13 cellular contexts compared by ENCODE assay signal in the genomic region with DNA sequence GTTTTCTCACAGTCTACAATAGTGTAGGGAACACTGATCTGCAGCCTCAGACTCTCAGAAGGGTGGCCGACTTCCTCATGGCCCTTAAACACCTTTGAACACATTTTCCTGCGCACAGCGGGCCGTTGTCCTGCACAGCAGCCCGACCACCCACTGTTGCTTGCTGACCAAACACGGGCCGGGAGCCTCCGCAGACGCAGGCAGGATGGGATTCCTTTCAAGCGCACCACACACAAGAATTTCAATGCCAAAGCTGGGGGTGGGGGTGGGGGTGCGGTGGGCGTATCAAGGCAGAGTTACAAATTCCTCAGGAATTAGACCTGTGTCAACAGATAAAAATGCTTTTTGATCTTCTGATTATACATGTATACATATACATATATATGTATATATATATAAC.
DNase-seq lines count a peak whose midpoint lies in the region; TF ChIP-seq lines count a peak whose summit lies in the region.
"Had no signal": no experiment of that assay in that cellular context is flagged by ENCODE, and none has a peak within 500 bp of the region (broad histone marks: within the 10 kb centered on the region; RNA-seq: fewer than 3 reads in every experiment).

No MANE protein-coding gene starts in this region.

- H3K4ac ChIP-seq in trophoblast cell (ENCODE audit: low read depth, low read length), result no peak overlapping the region

- H3K79me1 ChIP-seq in trophoblast cell (ENCODE audit: low read length), result peaks cover 2% of the 10 kb centered on the region

- H2BK12ac ChIP-seq in trophoblast cell (ENCODE audit: low read length), result no peak overlapping the region

- H3K14ac ChIP-seq in trophoblast cell (ENCODE audit: low read length), result no peak overlapping the region

- no peak overlapping the region for H4K91ac ChIP-seq in trophoblast cell (ENCODE audit: low read depth, low read length)

- intact Hi-C loops in colonic mucosa (cut with DNase I), result no loop called here

- no peaks in the 10 kb centered on the region for H3K27me3 ChIP-seq in SJCRH30
- H3K27me3 ChIP-seq in fibroblast of lung (ENCODE audit: control insufficient read depth, insufficient read depth, low read length), result no peaks in the 10 kb centered on the region
- no peaks in the 10 kb centered on the region for H3K27me3 ChIP-seq in trophoblast cell (ENCODE audit: insufficient read depth, low read length)
- no peaks in the 10 kb centered on the region for H3K27me3 ChIP-seq in Karpas-422 (ENCODE audit: low read length)
- H3K27me3 ChIP-seq in colonic mucosa, result no peaks in the 10 kb centered on the region
- H3K27me3 ChIP-seq: testis had no signal

- H2BK120ac ChIP-seq in trophoblast cell (ENCODE audit: insufficient read depth, low read length, poor library complexity), result no peak overlapping the region

- POLR2A ChIA-PET in HEK293 (lab: Yijun Ruan, JAX), result no interaction called here

- H2AK5ac ChIP-seq in trophoblast cell (ENCODE audit: low read length), result no peak overlapping the region

- no peak overlapping the region for H3K23ac ChIP-seq in trophoblast cell (ENCODE audit: low read length)

- H3K4me2 ChIP-seq in fibroblast of lung (ENCODE audit: extremely low read depth, insufficient read depth, low read length) (no peak overlapping the region), trophoblast cell (ENCODE audit: low read length) (peak overlapping the region; percentile 11), Karpas-422 (ENCODE audit: low read depth, low read length, poor library complexity, severe bottlenecking) (no peak overlapping the region)
- H3K4me2 ChIP-seq: PC-9 had no signal

- H2BK5ac ChIP-seq in trophoblast cell (ENCODE audit: low read depth, low read length, poor library complexity), result no peak overlapping the region

- TF ChIP-seq CTCF in HEK293 (tag by site-specific recombination; IDR thresholded peaks at IDR 0.05) (no peak), fibroblast of lung (conservative IDR thresholded peaks at IDR 0.05 in 1 of 2, IDR thresholded peaks at IDR 0.05 in 1 of 2; ENCODE audit: low read depth in 1 of 2, low read length in 2 of 2) (no peak), colonic mucosa (IDR thresholded peaks at IDR 0.05) (no peak)

- H4K12ac ChIP-seq in trophoblast cell (ENCODE audit: low read depth, low read length), result no peak overlapping the region

- H3K4me1 ChIP-seq in HEK293 (ENCODE audit: control insufficient read depth, insufficient read depth, low read length), result peaks cover 10% of the 10 kb centered on the region
- H3K4me1 ChIP-seq in SJCRH30, result peaks cover 9% of the 10 kb centered on the region
- no peaks in the 10 kb centered on the region for H3K4me1 ChIP-seq in fibroblast of lung (ENCODE audit: control insufficient read depth, extremely low read depth, insufficient read depth, low read length)
- peaks cover 0 to 4% of the 10 kb centered on the region in 2 experiments for H3K4me1 ChIP-seq in trophoblast cell (ENCODE audit: control insufficient read depth in 1 of 2, insufficient read depth in 2 of 2, low read length in 2 of 2)
- H3K4me1 ChIP-seq in Karpas-422 (ENCODE audit: low read length), result peaks cover 6% of the 10 kb centered on the region
- no peaks in the 10 kb centered on the region for H3K4me1 ChIP-seq in colonic mucosa
- H3K4me1 ChIP-seq: testis had no signal

- CTCF ChIA-PET in HEK293 (lab: Yijun Ruan, JAX), result interaction anchor here (0.6 to 3.6 kb wide), 3 partner anchors 11 to 215 kb away, joined by 3 to 49 read pairs (median 4); no protein-coding TSS in a partner anchor

- no peaks in the 10 kb centered on the region for H3K9me2 ChIP-seq in Karpas-422 (replicated peaks; ENCODE audit: insufficient read depth, low read length)

- H3K4me3 ChIP-seq in HEK293 (ENCODE audit: low read depth, low read length) (peak overlapping the region; percentile 21), SJCRH30 (no peak overlapping the region), fibroblast of lung (replicated peaks in 1 of 4; ENCODE audit: control extremely low read depth in 1 of 4, insufficient read depth in 1 of 4, low read depth in 3 of 4, low read length in 4 of 4) (no peak overlapping the region), trophoblast cell (ENCODE audit: low read depth, low read length) (no peak overlapping the region), Karpas-422 (ENCODE audit: low read length) (no peak overlapping the region), colonic mucosa (no peak overlapping the region)
- H3K4me3 ChIP-seq: PC-9, testis had no signal

- H3K9ac ChIP-seq in fibroblast of lung (ENCODE audit: insufficient read depth, low read length) (no peak overlapping the region), trophoblast cell (ENCODE audit: low read length) (no peak overlapping the region), Karpas-422 (ENCODE audit: low read length) (no peak overlapping the region), colonic mucosa (ENCODE audit: low read depth in 2 of 2, low read length in 2 of 2) (no peak overlapping the region)

- H4K8ac ChIP-seq in trophoblast cell (ENCODE audit: low read depth, low read length), result no peak overlapping the region

- in situ Hi-C loops in G401 (cut with HindIII; ENCODE audit: low sequenced_read_pairs), result no loop called here

- H4K20me1 ChIP-seq in fibroblast of lung (ENCODE audit: control insufficient read depth, extremely low read depth, insufficient read depth, low read length) (no peaks in the 10 kb centered on the region), Karpas-422 (ENCODE audit: insufficient read depth, low read depth, low read length) (no peaks in the 10 kb centered on the region)

- no peaks in the 10 kb centered on the region for H3K9me3 ChIP-seq in HEK293 (ENCODE audit: control insufficient read depth, insufficient read depth, low read depth, low read length)
- H3K9me3 ChIP-seq in SJCRH30 (replicated peaks), result no peaks in the 10 kb centered on the region
- no peaks in the 10 kb centered on the region for H3K9me3 ChIP-seq in fibroblast of lung (ENCODE audit: control insufficient read depth, insufficient read depth, low read depth, low read length)
- H3K9me3 ChIP-seq in trophoblast cell (ENCODE audit: insufficient read depth, low read depth, low read length), result no peaks in the 10 kb centered on the region
- H3K9me3 ChIP-seq in Karpas-422 (ENCODE audit: low read length), result no peaks in the 10 kb centered on the region
- no peaks in the 10 kb centered on the region for H3K9me3 ChIP-seq in colonic mucosa
- H3K9me3 ChIP-seq: testis had no signal

- H3K27ac ChIP-seq in HEK293 (ENCODE audit: extremely low read depth, low read depth, low read length), result no peak overlapping the region
- H3K27ac ChIP-seq in SJCRH30, result no peak overlapping the region; the same call in 1 of the 2 replicates
- H3K27ac ChIP-seq in fibroblast of lung (ENCODE audit: insufficient read depth, low read length), result no peak overlapping the region
- H3K27ac ChIP-seq in trophoblast cell (ENCODE audit: low read depth, low read length), result peak overlapping the region; percentile 16
- H3K27ac ChIP-seq in Karpas-422 (ENCODE audit: low read length), result no peak overlapping the region
- no peak overlapping the region for H3K27ac ChIP-seq in colonic mucosa
- H3K27ac ChIP-seq: PC-9, testis had no signal

- no CpG with 5 or more reads among the region's 12 CpGs for WGBS in trophoblast cell (ENCODE audit: extremely low coverage, insufficient coverage, insufficient read length)

- no peak overlapping the region for H2AFZ ChIP-seq in fibroblast of lung (ENCODE audit: low read length)
- no peak overlapping the region for H2AFZ ChIP-seq in trophoblast cell (ENCODE audit: insufficient read depth, low read length, poor library complexity)
- H2AFZ ChIP-seq in Karpas-422 (ENCODE audit: low read length), result no peak overlapping the region
- H2AFZ ChIP-seq: PC-9 had no signal

- H3K79me2 ChIP-seq in fibroblast of lung (ENCODE audit: control insufficient read depth, insufficient read depth, low read length) (no peaks in the 10 kb centered on the region), trophoblast cell (ENCODE audit: control insufficient read depth, insufficient read depth, low read length, poor library complexity) (no peaks in the 10 kb centered on the region), Karpas-422 (ENCODE audit: low read length) (0 out of 2 replicates have a peak, but pooled peaks cover 2% of the 10 kb centered on the region)

- H3K18ac ChIP-seq in trophoblast cell (ENCODE audit: low read length), result no peak overlapping the region

- no peaks in the 10 kb centered on the region for H3K36me3 ChIP-seq in HEK293 (ENCODE audit: control insufficient read depth in 2 of 2, insufficient read depth in 1 of 2, low read length in 2 of 2)
- no peaks in the 10 kb centered on the region for H3K36me3 ChIP-seq in SJCRH30
- H3K36me3 ChIP-seq in fibroblast of lung (ENCODE audit: control insufficient read depth, insufficient read depth, low read length), result no peaks in the 10 kb centered on the region
- no peaks in the 10 kb centered on the region for H3K36me3 ChIP-seq in trophoblast cell (ENCODE audit: control insufficient read depth in 1 of 2, insufficient read depth in 2 of 2, low read length in 2 of 2)
- no peaks in the 10 kb centered on the region for H3K36me3 ChIP-seq in Karpas-422 (ENCODE audit: insufficient read depth, low read length)
- H3K36me3 ChIP-seq in colonic mucosa, result no peaks in the 10 kb centered on the region

- DNase-seq in SJCRH30 (peak; percentile 46 to 49), fibroblast of lung (ENCODE audit: low read depth in 2 of 2) (peak; percentile 14 to 73), trophoblast cell (no peak), G401 (ENCODE audit: low spot score) (no peak), Karpas-422 (no peak), colonic mucosa (no peak)
- DNase-seq: CD4-positive, alpha-beta memory T cell; cortex of kidney; GDM1; PC-9; small intestine; testis had no signal

TF ChIP-seq in HEK293, 187 proteins besides CTCF, POLR2A, EP300 and RAD21:
- TF ChIP-seq ZNF561 (tag by site-specific recombination; IDR thresholded peaks at IDR 0.05; ENCODE audit: borderline replicate concordance), result no peak
- TF ChIP-seq ZFHX2 (tag by site-specific recombination; conservative IDR thresholded peaks at IDR 0.05), result 0 out of 2 replicates have a peak, but pooled peaks have one; percentile 7
- TF ChIP-seq ZIC2 (tag by site-specific recombination; IDR thresholded peaks at IDR 0.05), result peak; percentile 49

Comparison
In these comparisons a context has a peak if more than half of its experiments do, and no peak if none do; other contexts are left out.
1. DNase-seq: peak in SJCRH30 (2 of 2) and fibroblast of lung (2 of 2); none in trophoblast cell (0 of 2), G401 (single experiment), Karpas-422 (single experiment) and colonic mucosa (single experiment).